21 cellular contexts compared by ENCODE assay signal in the genomic region with DNA sequence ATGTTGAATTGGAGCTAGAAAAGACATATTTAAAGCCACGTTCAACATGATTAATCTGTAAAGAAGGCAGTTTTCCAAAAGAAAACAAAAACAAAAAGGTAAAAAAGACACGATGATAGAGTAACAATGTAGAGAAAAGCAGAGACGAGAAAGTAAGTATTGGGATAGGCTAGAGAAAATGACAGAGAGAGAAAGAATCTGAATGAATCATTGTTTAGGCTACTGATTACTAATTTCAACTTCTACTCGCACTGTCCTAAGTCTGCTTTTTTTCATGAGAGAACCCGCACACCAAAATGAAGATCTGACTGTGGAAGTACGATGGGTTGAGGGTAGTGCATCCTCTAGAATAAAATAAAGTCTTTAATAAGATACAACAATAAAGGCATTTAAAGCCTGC.
DNase-seq lines count a peak whose midpoint lies in the region; ATAC-seq and TF ChIP-seq lines count a peak whose summit lies in the region.
"Had no signal": no experiment of that assay in that cellular context is flagged by ENCODE, and none has a peak within 500 bp of the region (broad histone marks: within the 10 kb centered on the region; RNA-seq: fewer than 3 reads in every experiment).

No MANE protein-coding gene starts in this region.

- TF ChIP-seq CTCF in RWPE1 (conservative IDR thresholded peaks at IDR 0.05; ENCODE audit: low read depth) (no peak), choroid plexus epithelial cell (conservative IDR thresholded peaks at IDR 0.05; ENCODE audit: low read depth, low read length) (no peak), right atrium auricular region (IDR thresholded peaks at IDR 0.05) (no peak)

- H3K9me3 ChIP-seq in GM23248 (ENCODE audit: low read depth) (no peaks in the 10 kb centered on the region), right atrium auricular region (no peaks in the 10 kb centered on the region)
- H3K9me3 ChIP-seq: pancreas, thoracic aorta had no signal

- no peaks in the 10 kb centered on the region; the same call in 1 of the 2 replicates for H3F3A ChIP-seq in GM23248 (ENCODE audit: insufficient read depth)

- H3K4me3 ChIP-seq in GM23248 (no peak overlapping the region), choroid plexus epithelial cell (ENCODE audit: low read depth, low read length) (no peak overlapping the region), skeletal muscle cell (ENCODE audit: low read depth, low read length) (no peak overlapping the region), right atrium auricular region (no peak overlapping the region)
- H3K4me3 ChIP-seq: pancreas, thoracic aorta had no signal

- H3K27ac ChIP-seq in GM23248 (0 out of 2 replicates have a peak overlapping the region, but pooled peaks have one; percentile 7), RWPE1 (no peak overlapping the region), right atrium auricular region (no peak overlapping the region)
- H3K27ac ChIP-seq: pancreas, thoracic aorta had no signal

- WGBS in GM23248 (ENCODE audit: low coverage in 1 of 2, low lambda C conversion rate in 2 of 2, missing lambda C conversion rate in 2 of 2), 2 experiments = 35 to 38% methylated on average over 6 of the region's 6 CpGs

- H3K36me3 ChIP-seq in GM23248 (ENCODE audit: low read depth) (no peaks in the 10 kb centered on the region), right atrium auricular region (no peaks in the 10 kb centered on the region)
- H3K36me3 ChIP-seq: pancreas, thoracic aorta had no signal

- H3K27me3 ChIP-seq in GM23248 (replicated peaks; ENCODE audit: insufficient read depth) (no peaks in the 10 kb centered on the region), right atrium auricular region (no peaks in the 10 kb centered on the region)
- H3K27me3 ChIP-seq: pancreas had no signal

- CTCF ChIA-PET in RWPE1 (lab: Yijun Ruan, JAX) = no interaction called here

- H2AFZ ChIP-seq in GM23248 = peak overlapping the region; percentile 51

- POLR2A ChIA-PET in RWPE1 (lab: Yijun Ruan, JAX; ENCODE audit: low non-redundant PET) = no interaction called here

- in situ Hi-C loops in GM23248 (cut with MboI) = no loop called here

- peaks cover 3% of the 10 kb centered on the region; the same call in 1 of the 2 replicates for H3K4me1 ChIP-seq in GM23248 (ENCODE audit: insufficient read depth)
- H3K4me1 ChIP-seq in right atrium auricular region = no peaks in the 10 kb centered on the region
- H3K4me1 ChIP-seq: pancreas had no signal

- H4K20me1 ChIP-seq in GM23248 (ENCODE audit: insufficient read depth) = no peaks in the 10 kb centered on the region

- H3K79me2 ChIP-seq in GM23248 (ENCODE audit: insufficient read depth) = no peaks in the 10 kb centered on the region

- no peak for ATAC-seq in GM21360 (IDR thresholded peaks at IDR 0.05; ENCODE audit: unreplicated experiment)
- ATAC-seq: left lobe of liver; naive thymus-derived CD8-positive, alpha-beta T cell; pancreas; sciatic nerve; stimulated activated memory B cell treated with anti-CD40 and anti-IgM and Interleukin-4, amounts not matched to agents 10 μg/mL and 1 μg/mL and 100 μg/mL, for 72 hours had no signal

- no peaks in the 10 kb centered on the region for H3K9me2 ChIP-seq in GM23248 (ENCODE audit: insufficient read depth)

- peak; percentile 49 for DNase-seq in GM23248
- peak; percentile 3 for DNase-seq in RWPE1 (ENCODE audit: low spot score)
- peak; percentile 59 for DNase-seq in choroid plexus epithelial cell (ENCODE audit: low read depth)
- DNase-seq in skeletal muscle cell (ENCODE audit: low read depth) = peak; percentile 23
- no peak for DNase-seq in right atrium auricular region (ENCODE audit: low spot score)
- DNase-seq in NCI-H2196 (lab: John Stamatoyannopoulos, UW; ENCODE audit: unreplicated experiment) = no peak
- DNase-seq: activated naive CD8-positive, alpha-beta T cell treated with anti-CD3 and anti-CD28 coated beads for 36 hours; AML-193; DMS53; Kasumi-1; naive thymus-derived CD8-positive, alpha-beta T cell; NCI-H1105 treated with DMSO at 0.1 percent for 48 hours; NCI-H2081 treated with DMSO at 0.1 percent for 48 hours; NCI-H510A treated with DMSO at 0.1 percent for 48 hours; pancreas; stimulated activated CD4-positive, alpha-beta T cell treated with anti-CD3 and anti-CD28 coated beads, Interleukin-1b, Interleukin-23, amount 100 ng/mL, for 48 hours had no signal

- no peak overlapping the region for H3K9ac ChIP-seq in GM23248

- no peak overlapping the region for H3K4me2 ChIP-seq in GM23248 (ENCODE audit: unreplicated experiment)

Comparison
In these comparisons a context has a peak if more than half of its experiments do, and no peak if none do; other contexts are left out.
1. DNase-seq: peak in GM23248 (single experiment), RWPE1 (single experiment), choroid plexus epithelial cell (single experiment) and skeletal muscle cell (single experiment); none in right atrium auricular region (single experiment) and NCI-H2196 (single experiment).